1 cellular context compared by ENCODE assay signal in the genomic region with DNA sequence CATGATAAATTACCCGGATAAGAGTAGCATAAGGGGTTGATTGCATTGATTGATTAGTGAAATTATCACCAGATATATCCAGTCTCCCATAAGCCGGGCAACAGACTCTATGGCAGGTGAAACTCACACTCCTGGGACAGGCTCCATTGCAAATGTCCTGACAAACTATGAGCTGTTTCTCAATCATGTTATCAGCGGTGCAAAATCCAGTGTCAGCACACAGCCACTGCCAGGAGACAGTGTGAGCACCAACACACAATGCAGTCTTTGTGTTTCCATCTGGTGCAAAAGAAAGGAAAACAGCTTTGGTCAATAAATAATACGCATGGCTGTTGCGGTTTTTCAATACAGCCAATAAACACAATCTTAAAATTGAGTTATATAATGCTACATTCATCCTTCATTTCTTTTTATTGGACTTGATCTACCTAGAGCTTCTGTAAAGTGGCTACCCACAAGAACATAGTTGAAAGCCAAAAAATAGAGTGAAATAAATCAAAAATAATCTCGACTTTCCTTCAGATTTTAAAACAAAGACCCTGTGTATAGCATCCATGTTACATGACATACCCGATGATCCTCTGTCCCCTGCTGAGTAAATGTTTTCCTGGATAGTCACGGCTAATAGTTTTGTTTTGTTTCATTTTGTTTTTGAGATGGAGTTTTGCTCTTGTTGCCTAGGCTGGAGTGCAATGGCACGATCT.
A peak's percentile ranks its signal among the peaks of the same experiment; 100 is the strongest.
TF ChIP-seq lines count a peak whose summit lies in the region.

No MANE protein-coding gene starts in this region.

TF ChIP-seq in HepG2, 621 proteins besides CTCF, POLR2A, EP300 and RAD21 (continued from another document and continues in another):
- TF ChIP-seq, protein P1, sequence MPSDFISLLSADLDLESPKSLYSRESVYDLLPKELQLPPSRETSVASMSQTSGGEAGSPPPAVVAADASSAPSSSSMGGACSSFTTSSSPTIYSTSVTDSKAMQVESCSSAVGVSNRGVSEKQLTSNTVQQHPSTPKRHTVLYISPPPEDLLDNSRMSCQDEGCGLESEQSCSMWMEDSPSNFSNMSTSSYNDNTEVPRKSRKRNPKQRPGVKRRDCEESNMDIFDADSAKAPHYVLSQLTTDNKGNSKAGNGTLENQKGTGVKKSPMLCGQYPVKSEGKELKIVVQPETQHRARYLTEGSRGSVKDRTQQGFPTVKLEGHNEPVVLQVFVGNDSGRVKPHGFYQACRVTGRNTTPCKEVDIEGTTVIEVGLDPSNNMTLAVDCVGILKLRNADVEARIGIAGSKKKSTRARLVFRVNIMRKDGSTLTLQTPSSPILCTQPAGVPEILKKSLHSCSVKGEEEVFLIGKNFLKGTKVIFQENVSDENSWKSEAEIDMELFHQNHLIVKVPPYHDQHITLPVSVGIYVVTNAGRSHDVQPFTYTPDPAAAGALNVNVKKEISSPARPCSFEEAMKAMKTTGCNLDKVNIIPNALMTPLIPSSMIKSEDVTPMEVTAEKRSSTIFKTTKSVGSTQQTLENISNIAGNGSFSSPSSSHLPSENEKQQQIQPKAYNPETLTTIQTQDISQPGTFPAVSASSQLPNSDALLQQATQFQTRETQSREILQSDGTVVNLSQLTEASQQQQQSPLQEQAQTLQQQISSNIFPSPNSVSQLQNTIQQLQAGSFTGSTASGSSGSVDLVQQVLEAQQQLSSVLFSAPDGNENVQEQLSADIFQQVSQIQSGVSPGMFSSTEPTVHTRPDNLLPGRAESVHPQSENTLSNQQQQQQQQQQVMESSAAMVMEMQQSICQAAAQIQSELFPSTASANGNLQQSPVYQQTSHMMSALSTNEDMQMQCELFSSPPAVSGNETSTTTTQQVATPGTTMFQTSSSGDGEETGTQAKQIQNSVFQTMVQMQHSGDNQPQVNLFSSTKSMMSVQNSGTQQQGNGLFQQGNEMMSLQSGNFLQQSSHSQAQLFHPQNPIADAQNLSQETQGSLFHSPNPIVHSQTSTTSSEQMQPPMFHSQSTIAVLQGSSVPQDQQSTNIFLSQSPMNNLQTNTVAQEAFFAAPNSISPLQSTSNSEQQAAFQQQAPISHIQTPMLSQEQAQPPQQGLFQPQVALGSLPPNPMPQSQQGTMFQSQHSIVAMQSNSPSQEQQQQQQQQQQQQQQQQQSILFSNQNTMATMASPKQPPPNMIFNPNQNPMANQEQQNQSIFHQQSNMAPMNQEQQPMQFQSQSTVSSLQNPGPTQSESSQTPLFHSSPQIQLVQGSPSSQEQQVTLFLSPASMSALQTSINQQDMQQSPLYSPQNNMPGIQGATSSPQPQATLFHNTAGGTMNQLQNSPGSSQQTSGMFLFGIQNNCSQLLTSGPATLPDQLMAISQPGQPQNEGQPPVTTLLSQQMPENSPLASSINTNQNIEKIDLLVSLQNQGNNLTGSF (CRISPR knock-in tag; IDR thresholded peaks at IDR 0.05): no peak
- TF ChIP-seq ZNF367 (CRISPR knock-in tag; IDR thresholded peaks at IDR 0.05; ENCODE audit: borderline replicate concordance): no peak
- peak; percentile 63 for TF ChIP-seq ZNF7 (CRISPR knock-in tag; IDR thresholded peaks at IDR 0.05)
- TF ChIP-seq ZFAT (CRISPR knock-in tag; conservative IDR thresholded peaks at IDR 0.05): no peak
- TF ChIP-seq, protein P2, sequence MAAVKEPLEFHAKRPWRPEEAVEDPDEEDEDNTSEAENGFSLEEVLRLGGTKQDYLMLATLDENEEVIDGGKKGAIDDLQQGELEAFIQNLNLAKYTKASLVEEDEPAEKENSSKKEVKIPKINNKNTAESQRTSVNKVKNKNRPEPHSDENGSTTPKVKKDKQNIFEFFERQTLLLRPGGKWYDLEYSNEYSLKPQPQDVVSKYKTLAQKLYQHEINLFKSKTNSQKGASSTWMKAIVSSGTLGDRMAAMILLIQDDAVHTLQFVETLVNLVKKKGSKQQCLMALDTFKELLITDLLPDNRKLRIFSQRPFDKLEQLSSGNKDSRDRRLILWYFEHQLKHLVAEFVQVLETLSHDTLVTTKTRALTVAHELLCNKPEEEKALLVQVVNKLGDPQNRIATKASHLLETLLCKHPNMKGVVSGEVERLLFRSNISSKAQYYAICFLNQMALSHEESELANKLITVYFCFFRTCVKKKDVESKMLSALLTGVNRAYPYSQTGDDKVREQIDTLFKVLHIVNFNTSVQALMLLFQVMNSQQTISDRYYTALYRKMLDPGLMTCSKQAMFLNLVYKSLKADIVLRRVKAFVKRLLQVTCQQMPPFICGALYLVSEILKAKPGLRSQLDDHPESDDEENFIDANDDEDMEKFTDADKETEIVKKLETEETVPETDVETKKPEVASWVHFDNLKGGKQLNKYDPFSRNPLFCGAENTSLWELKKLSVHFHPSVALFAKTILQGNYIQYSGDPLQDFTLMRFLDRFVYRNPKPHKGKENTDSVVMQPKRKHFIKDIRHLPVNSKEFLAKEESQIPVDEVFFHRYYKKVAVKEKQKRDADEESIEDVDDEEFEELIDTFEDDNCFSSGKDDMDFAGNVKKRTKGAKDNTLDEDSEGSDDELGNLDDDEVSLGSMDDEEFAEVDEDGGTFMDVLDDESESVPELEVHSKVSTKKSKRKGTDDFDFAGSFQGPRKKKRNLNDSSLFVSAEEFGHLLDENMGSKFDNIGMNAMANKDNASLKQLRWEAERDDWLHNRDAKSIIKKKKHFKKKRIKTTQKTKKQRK (IDR thresholded peaks at IDR 0.05; ENCODE audit: low read length): no peak
- peak; percentile 81 for TF ChIP-seq CREM (IDR thresholded peaks at IDR 0.05)
- TF ChIP-seq CREM (CRISPR knock-in tag; IDR thresholded peaks at IDR 0.05): no peak
- peak; percentile 82 for TF ChIP-seq KDM6A (CRISPR knock-in tag; IDR thresholded peaks at IDR 0.05; ENCODE audit: low read depth)
- TF ChIP-seq, protein P3, sequence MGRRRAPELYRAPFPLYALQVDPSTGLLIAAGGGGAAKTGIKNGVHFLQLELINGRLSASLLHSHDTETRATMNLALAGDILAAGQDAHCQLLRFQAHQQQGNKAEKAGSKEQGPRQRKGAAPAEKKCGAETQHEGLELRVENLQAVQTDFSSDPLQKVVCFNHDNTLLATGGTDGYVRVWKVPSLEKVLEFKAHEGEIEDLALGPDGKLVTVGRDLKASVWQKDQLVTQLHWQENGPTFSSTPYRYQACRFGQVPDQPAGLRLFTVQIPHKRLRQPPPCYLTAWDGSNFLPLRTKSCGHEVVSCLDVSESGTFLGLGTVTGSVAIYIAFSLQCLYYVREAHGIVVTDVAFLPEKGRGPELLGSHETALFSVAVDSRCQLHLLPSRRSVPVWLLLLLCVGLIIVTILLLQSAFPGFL (CRISPR knock-in tag; IDR thresholded peaks at IDR 0.05): no peak
- TF ChIP-seq NR2C2 (CRISPR knock-in tag; IDR thresholded peaks at IDR 0.05; ENCODE audit: borderline replicate concordance): peak; percentile 72
- peak; percentile 63 for TF ChIP-seq SKI (IDR thresholded peaks at IDR 0.05; ENCODE audit: partially characterized antibody)
- no peak for TF ChIP-seq ETV6 (CRISPR knock-in tag; conservative IDR thresholded peaks at IDR 0.05)
- TF ChIP-seq PRMT3 (CRISPR knock-in tag; IDR thresholded peaks at IDR 0.05; ENCODE audit: borderline replicate concordance, low read depth): no peak
- no peak for TF ChIP-seq ZNF768 (CRISPR knock-in tag; IDR thresholded peaks at IDR 0.05)
- TF ChIP-seq, protein P4, sequence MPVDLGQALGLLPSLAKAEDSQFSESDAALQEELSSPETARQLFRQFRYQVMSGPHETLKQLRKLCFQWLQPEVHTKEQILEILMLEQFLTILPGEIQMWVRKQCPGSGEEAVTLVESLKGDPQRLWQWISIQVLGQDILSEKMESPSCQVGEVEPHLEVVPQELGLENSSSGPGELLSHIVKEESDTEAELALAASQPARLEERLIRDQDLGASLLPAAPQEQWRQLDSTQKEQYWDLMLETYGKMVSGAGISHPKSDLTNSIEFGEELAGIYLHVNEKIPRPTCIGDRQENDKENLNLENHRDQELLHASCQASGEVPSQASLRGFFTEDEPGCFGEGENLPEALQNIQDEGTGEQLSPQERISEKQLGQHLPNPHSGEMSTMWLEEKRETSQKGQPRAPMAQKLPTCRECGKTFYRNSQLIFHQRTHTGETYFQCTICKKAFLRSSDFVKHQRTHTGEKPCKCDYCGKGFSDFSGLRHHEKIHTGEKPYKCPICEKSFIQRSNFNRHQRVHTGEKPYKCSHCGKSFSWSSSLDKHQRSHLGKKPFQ (CRISPR knock-in tag; IDR thresholded peaks at IDR 0.05; ENCODE audit: insufficient replicate concordance): peak; percentile 97
- TF ChIP-seq SAP130 (CRISPR knock-in tag; IDR thresholded peaks at IDR 0.05; ENCODE audit: low read depth): peak; percentile 90
- no peak for TF ChIP-seq MTF1 (CRISPR knock-in tag; IDR thresholded peaks at IDR 0.05)
- TF ChIP-seq ZNF282 (IDR thresholded peaks at IDR 0.05; ENCODE audit: partially characterized antibody): no peak
- peak; percentile 28 for TF ChIP-seq PHF8 (CRISPR knock-in tag; IDR thresholded peaks at IDR 0.05)
- TF ChIP-seq, protein P5, sequence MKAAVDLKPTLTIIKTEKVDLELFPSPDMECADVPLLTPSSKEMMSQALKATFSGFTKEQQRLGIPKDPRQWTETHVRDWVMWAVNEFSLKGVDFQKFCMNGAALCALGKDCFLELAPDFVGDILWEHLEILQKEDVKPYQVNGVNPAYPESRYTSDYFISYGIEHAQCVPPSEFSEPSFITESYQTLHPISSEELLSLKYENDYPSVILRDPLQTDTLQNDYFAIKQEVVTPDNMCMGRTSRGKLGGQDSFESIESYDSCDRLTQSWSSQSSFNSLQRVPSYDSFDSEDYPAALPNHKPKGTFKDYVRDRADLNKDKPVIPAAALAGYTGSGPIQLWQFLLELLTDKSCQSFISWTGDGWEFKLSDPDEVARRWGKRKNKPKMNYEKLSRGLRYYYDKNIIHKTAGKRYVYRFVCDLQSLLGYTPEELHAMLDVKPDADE (CRISPR knock-in tag; IDR thresholded peaks at IDR 0.05): 0 out of 2 replicates have a peak, but pooled peaks have one; percentile 57
- peak; percentile 95 for TF ChIP-seq MED1 (CRISPR knock-in tag; IDR thresholded peaks at IDR 0.05)
- TF ChIP-seq TOE1 (CRISPR knock-in tag; IDR thresholded peaks at IDR 0.05): no peak
- peak; percentile 79 for TF ChIP-seq FOXK2 (IDR thresholded peaks at IDR 0.05)
- peak; percentile 61; the same call in 1 of the 2 replicates for TF ChIP-seq ZNF629 (CRISPR knock-in tag; conservative IDR thresholded peaks at IDR 0.05)
- TF ChIP-seq MXI1 (IDR thresholded peaks at IDR 0.05; ENCODE audit: borderline replicate concordance, low read depth, low read length): no peak
- TF ChIP-seq DPF2 (CRISPR knock-in tag; IDR thresholded peaks at IDR 0.05; ENCODE audit: borderline replicate concordance, low read depth): peak; percentile 99
- peak; percentile 76 for TF ChIP-seq LCORL (IDR thresholded peaks at IDR 0.05)
- peak; percentile 94 for TF ChIP-seq LCORL (CRISPR knock-in tag; IDR thresholded peaks at IDR 0.05)
- TF ChIP-seq, protein P6, sequence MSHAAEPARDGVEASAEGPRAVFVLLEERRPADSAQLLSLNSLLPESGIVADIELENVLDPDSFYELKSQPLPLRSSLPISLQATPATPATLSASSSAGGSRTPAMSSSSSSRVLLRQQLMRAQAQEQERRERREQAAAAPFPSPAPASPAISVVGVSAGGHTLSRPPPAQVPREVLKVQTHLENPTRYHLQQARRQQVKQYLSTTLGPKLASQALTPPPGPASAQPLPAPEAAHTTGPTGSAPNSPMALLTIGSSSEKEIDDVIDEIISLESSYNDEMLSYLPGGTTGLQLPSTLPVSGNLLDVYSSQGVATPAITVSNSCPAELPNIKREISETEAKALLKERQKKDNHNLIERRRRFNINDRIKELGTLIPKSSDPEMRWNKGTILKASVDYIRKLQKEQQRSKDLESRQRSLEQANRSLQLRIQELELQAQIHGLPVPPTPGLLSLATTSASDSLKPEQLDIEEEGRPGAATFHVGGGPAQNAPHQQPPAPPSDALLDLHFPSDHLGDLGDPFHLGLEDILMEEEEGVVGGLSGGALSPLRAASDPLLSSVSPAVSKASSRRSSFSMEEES (CRISPR knock-in tag; IDR thresholded peaks at IDR 0.05): peak; percentile 76
- no peak; the same call in 1 of the 2 replicates for TF ChIP-seq ZNF501 (CRISPR knock-in tag; IDR thresholded peaks at IDR 0.05)
- no peak; the same call in 1 of the 2 replicates for TF ChIP-seq ZSCAN22 (CRISPR knock-in tag; IDR thresholded peaks at IDR 0.05)
- TF ChIP-seq AGO1 (IDR thresholded peaks at IDR 0.05; ENCODE audit: low read depth, low read length, poor library complexity, severe bottlenecking): no peak
- TF ChIP-seq CHCHD3 (CRISPR knock-in tag; IDR thresholded peaks at IDR 0.05): no peak
- no peak for TF ChIP-seq ZNF329 (CRISPR knock-in tag; IDR thresholded peaks at IDR 0.05; ENCODE audit: low read depth)
- peak; percentile 92 for TF ChIP-seq ZNF205 (CRISPR knock-in tag; IDR thresholded peaks at IDR 0.05)
- peak; percentile 90 for TF ChIP-seq SOX13 (IDR thresholded peaks at IDR 0.05)
- peak in 1 of 2 experiments; percentile 95; a peak in 2 of 4 replicates for TF ChIP-seq SOX13 (CRISPR knock-in tag; conservative IDR thresholded peaks at IDR 0.05 in 1 of 2, IDR thresholded peaks at IDR 0.05 in 1 of 2)
- TF ChIP-seq MAFF (IDR thresholded peaks at IDR 0.05; ENCODE audit: low read depth, low read length): peak; percentile 93
- TF ChIP-seq SCMH1 (CRISPR knock-in tag; IDR thresholded peaks at IDR 0.05; ENCODE audit: borderline replicate concordance): no peak
- no peak for TF ChIP-seq ZNF615 (CRISPR knock-in tag; IDR thresholded peaks at IDR 0.05; ENCODE audit: borderline replicate concordance)
- no peak; the same call in 1 of the 2 replicates for TF ChIP-seq NKX3-1 (CRISPR knock-in tag; IDR thresholded peaks at IDR 0.05)
- TF ChIP-seq, protein P7, sequence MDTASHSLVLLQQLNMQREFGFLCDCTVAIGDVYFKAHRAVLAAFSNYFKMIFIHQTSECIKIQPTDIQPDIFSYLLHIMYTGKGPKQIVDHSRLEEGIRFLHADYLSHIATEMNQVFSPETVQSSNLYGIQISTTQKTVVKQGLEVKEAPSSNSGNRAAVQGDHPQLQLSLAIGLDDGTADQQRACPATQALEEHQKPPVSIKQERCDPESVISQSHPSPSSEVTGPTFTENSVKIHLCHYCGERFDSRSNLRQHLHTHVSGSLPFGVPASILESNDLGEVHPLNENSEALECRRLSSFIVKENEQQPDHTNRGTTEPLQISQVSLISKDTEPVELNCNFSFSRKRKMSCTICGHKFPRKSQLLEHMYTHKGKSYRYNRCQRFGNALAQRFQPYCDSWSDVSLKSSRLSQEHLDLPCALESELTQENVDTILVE (CRISPR knock-in tag; IDR thresholded peaks at IDR 0.05): peak; percentile 89
- TF ChIP-seq GLI4 (CRISPR knock-in tag; IDR thresholded peaks at IDR 0.05; ENCODE audit: borderline replicate concordance): no peak
- TF ChIP-seq ZNF224 (CRISPR knock-in tag; IDR thresholded peaks at IDR 0.05): no peak
- no peak for TF ChIP-seq SP4 (CRISPR knock-in tag; IDR thresholded peaks at IDR 0.05)
- TF ChIP-seq, protein P8, sequence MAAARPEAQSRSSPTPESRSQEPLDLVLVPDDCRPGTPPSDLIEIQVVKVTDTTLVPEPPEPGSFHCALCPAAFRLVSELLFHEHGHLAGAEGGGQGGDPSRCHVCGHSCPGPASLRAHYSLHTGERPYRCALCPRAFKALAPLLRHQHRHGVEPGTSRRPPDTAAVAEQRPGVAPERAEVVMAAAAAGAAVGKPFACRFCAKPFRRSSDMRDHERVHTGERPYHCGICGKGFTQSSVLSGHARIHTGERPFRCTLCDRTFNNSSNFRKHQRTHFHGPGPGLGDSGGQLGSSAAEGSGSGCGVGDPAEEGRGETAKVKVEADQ (CRISPR knock-in tag; IDR thresholded peaks at IDR 0.05; ENCODE audit: borderline replicate concordance): peak; percentile 31; the same call in 1 of the 2 replicates
- TF ChIP-seq, protein P9, sequence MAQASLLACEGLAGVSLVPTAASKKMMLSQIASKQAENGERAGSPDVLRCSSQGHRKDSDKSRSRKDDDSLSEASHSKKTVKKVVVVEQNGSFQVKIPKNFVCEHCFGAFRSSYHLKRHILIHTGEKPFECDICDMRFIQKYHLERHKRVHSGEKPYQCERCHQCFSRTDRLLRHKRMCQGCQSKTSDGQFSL (CRISPR knock-in tag; IDR thresholded peaks at IDR 0.05): no peak; the same call in 1 of the 2 replicates
